1 cellular context compared by ENCODE assay signal in the genomic region with DNA sequence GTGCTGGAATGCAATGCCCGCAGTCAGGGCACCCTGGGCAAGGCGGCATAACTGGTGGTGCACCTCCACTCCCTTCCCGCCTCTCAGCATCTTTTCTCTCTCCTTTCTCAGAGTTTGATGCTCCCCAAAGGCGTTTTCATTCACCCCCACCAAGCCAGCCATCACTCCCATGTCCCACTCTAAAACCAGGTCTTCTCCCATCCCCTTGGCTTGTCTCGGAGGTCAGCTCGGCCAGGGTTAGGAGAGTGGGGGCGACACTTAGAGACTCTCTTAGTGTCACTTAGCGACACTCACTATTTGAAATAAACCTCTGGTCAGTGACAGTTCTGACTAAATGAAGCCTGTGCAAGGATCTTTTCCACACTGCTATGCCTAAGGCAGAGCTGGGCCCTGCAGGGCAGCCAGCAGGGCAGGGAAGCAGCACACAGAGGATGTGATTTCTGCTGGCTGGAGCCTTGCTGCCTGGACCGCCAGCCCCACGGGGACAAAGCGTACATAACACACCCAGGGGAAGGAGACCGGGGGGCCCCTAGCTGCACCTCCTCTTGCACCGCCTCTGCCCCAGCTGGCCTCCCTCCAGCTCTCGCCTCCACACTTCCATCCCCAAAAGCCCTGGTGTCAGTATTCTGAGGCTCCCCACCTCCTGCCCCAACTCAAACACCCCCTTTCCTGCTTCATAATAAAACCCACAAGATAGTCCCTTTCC.
TF ChIP-seq lines count a peak whose summit lies in the region.

No MANE protein-coding gene starts in this region.

TF ChIP-seq in liver, 16 proteins besides CTCF, POLR2A, EP300 and RAD21:
- TF ChIP-seq FOXA2 (IDR thresholded peaks at IDR 0.05), result no peak
- TF ChIP-seq HNF4G (IDR thresholded peaks at IDR 0.05), result no peak
